ENCODE assay signal across 10 cellular contexts in genomic region chr1:73593379-73593778, GRCh38.
A peak's percentile ranks its signal among the peaks of the same experiment; 100 is the strongest.
DNase-seq lines count a peak whose midpoint lies in the region; ATAC-seq and TF ChIP-seq lines count a peak whose summit lies in the region.
"Had no signal": no experiment of that assay in that cellular context is flagged by ENCODE, and none has a peak within 500 bp of the region (broad histone marks: within the 10 kb centered on the region; RNA-seq: fewer than 3 reads in every experiment).

No MANE protein-coding gene starts in this region.

- H3K36me3 ChIP-seq in NT2/D1 (ENCODE audit: insufficient read depth, insufficient read length, low read length) (no peaks in the 10 kb centered on the region), prostate gland (no peaks in the 10 kb centered on the region)
- H3K36me3 ChIP-seq in effector memory CD4-positive, alpha-beta T cell (ENCODE audit: control insufficient read depth, insufficient read depth, low read length): no peaks in the 10 kb centered on the region

- 9% methylated on average over 3 of the region's 3 CpGs for WGBS in prostate gland

- ATAC-seq in HG03280 (IDR thresholded peaks at IDR 0.05; ENCODE audit: unreplicated experiment): no peak
- ATAC-seq: natural killer cell treated with Interleukin-12 subunit alpha and Interleukin-12 subunit beta and Interleukin-15 and Interleukin-18, amount 100 ng/mL, for 72 hours had no signal

- intact Hi-C loops in prostate gland (cut with DNase I): no loop called here

- TF ChIP-seq CTCF in epithelial cell of proximal tubule (conservative IDR thresholded peaks at IDR 0.05; ENCODE audit: low read depth, low read length): no peak
- no peak for TF ChIP-seq CTCF in prostate gland (IDR thresholded peaks at IDR 0.05)

- H3K4me3 ChIP-seq in NT2/D1 (ENCODE audit: insufficient read length, low read depth): no peak overlapping the region
- H3K4me3 ChIP-seq in epithelial cell of proximal tubule (ENCODE audit: low read depth, low read length): peak overlapping the region; percentile 34
- no peak overlapping the region for H3K4me3 ChIP-seq in prostate gland
- no peak overlapping the region for H3K4me3 ChIP-seq in effector memory CD4-positive, alpha-beta T cell (ENCODE audit: insufficient read depth, low read depth, low read length, poor library complexity, severe bottlenecking)

- peak overlapping the region in 1 of 2 donors; percentile 24 for H3K27ac ChIP-seq in prostate gland
- no peak overlapping the region for H3K27ac ChIP-seq in effector memory CD4-positive, alpha-beta T cell (ENCODE audit: insufficient read depth, low read length, poor library complexity, severe bottlenecking)
- H3K27ac ChIP-seq: KMS-11 had no signal

- no peaks in the 10 kb centered on the region for H3K4me1 ChIP-seq in NT2/D1 (ENCODE audit: insufficient read depth, insufficient read length)
- H3K4me1 ChIP-seq in prostate gland (replicated peaks): no peaks in the 10 kb centered on the region
- H3K4me1 ChIP-seq in effector memory CD4-positive, alpha-beta T cell (ENCODE audit: control insufficient read depth, insufficient read depth, low read length, poor library complexity, severe bottlenecking): no peaks in the 10 kb centered on the region

- no peak overlapping the region for H3K9ac ChIP-seq in NT2/D1 (ENCODE audit: insufficient read length, low read depth)
- H3K9ac ChIP-seq: KMS-11 had no signal

- H3K9me3 ChIP-seq in NT2/D1 (ENCODE audit: insufficient read depth, low read length) (peaks cover 11% of the 10 kb centered on the region), prostate gland (no peaks in the 10 kb centered on the region)
- H3K9me3 ChIP-seq in effector memory CD4-positive, alpha-beta T cell (ENCODE audit: control insufficient read depth, low read length): no peaks in the 10 kb centered on the region

- TF ChIP-seq POLR2A in prostate gland (IDR thresholded peaks at IDR 0.05): no peak

- DNase-seq in GM03348 (ENCODE audit: low spot score) (peak; percentile 6), NT2/D1 (ENCODE audit: low read depth, low spot score) (peak; percentile 57), epithelial cell of proximal tubule (ENCODE audit: low read depth) (peak; percentile 64), prostate gland (ENCODE audit: low spot score) (peak; percentile 72), NCI-H2081 treated with DMSO at 0.1 percent for 48 hours (lab: John Stamatoyannopoulos, UW) (no peak)
- DNase-seq in effector memory CD4-positive, alpha-beta T cell: no peak
- no peak for DNase-seq in stimulated activated CD4-positive, alpha-beta T cell treated with anti-CD3 and anti-CD28 coated beads, Interleukin-4, amount 100 ng/mL, for 1 hour

- H3K27me3 ChIP-seq in NT2/D1 (ENCODE audit: insufficient read depth, insufficient read length) (no peaks in the 10 kb centered on the region), prostate gland (replicated peaks; ENCODE audit: insufficient read depth) (no peaks in the 10 kb centered on the region)
- no peaks in the 10 kb centered on the region for H3K27me3 ChIP-seq in effector memory CD4-positive, alpha-beta T cell (replicated peaks; ENCODE audit: control insufficient read depth, insufficient read depth, low read length, poor library complexity, severe bottlenecking)

Comparison
In these comparisons a context has a peak if more than half of its experiments do, and no peak if none do; other contexts are left out.
1. DNase-seq: peak in GM03348 (single experiment), NT2/D1 (single experiment), epithelial cell of proximal tubule (single experiment) and prostate gland (single experiment); none in NCI-H2081 treated with DMSO at 0.1 percent for 48 hours (single experiment), effector memory CD4-positive, alpha-beta T cell (0 of 3) and stimulated activated CD4-positive, alpha-beta T cell treated with anti-CD3 and anti-CD28 coated beads, Interleukin-4, amount 100 ng/mL, for 1 hour (single experiment).